8 cellular contexts compared by ENCODE assay signal in the genomic region with DNA sequence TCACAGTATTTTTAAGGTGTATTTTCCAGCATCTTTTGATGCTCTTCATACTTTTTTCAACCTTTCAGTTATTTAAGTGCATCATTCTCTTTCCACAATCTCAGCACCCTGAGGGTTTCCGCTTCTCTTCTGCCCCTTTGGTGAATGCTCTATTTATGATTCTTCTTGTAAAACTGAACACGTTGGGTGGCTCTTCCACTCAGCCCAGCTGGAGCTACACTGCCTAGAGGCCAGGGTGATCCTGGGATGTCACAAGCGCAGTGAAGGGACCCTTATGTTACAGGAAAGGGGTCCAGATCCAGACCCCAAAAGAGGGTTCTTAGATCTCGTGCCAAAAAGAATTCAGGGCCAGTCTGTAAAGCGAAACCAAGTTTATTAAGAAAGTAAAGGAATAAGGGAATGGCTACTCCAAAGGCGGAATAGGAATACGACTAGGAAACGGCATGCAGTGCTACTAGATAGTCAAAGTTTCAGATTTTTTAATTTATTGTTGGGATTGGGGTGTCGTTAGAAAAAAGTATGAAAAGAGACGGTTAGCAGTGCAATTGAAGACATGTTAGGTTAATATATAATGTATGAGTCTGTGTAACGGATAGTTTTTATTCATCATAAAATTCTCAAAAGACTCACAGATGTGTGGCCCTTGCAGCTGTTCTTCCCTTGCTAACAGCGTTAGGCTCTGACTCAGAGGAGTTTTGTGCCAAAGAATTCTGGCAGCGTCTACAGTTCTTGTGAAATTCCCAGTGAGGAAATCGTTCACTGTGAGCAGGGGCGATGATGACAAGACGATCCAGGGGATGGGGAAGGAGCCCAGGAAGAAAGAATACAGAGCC. TPM values are rescaled to one million over a fixed set of nuclear protein-coding genes. Genes with fewer than 3 reads are reported as not detected.
DNase-seq lines count a peak whose midpoint lies in the region; ATAC-seq and TF ChIP-seq lines count a peak whose summit lies in the region.

No MANE protein-coding gene starts in this region.

- no peaks in the 10 kb centered on the region for H3K36me3 ChIP-seq in SK-N-SH (replicated peaks in 1 of 2; ENCODE audit: control insufficient read depth in 1 of 2, insufficient read depth in 2 of 2, low read length in 1 of 2)

- no peak for ATAC-seq in stimulated activated naive B cell treated with anti-CD40 and anti-IgM and Interleukin-4, amounts not matched to agents 10 μg/mL and 1 μg/mL and 100 μg/mL, for 72 hours (replicated peaks)

- H3F3A ChIP-seq in SK-N-SH (replicated peaks; ENCODE audit: insufficient read depth), result peaks cover 10% of the 10 kb centered on the region

- WGBS in SK-N-SH (ENCODE audit: low lambda C conversion rate), result 43% methylated on average over 16 of the region's 16 CpGs

- DNase-seq in ELR (ENCODE audit: low read depth) (peak; percentile 92), SK-N-SH (no peak), foreskin melanocyte (peak; percentile 82), pulmonary artery endothelial cell (ENCODE audit: low read depth, low spot score) (peak; percentile 69), DMS153 (lab: John Stamatoyannopoulos, UW) (no peak), NCI-H187 (lab: John Stamatoyannopoulos, UW) (no peak)
- no peak for DNase-seq in activated CD4-positive, alpha-beta T cell treated with anti-CD3 and anti-CD28 coated beads, Interleukin-2, amount 10 ng/mL, durations not matched to agents 7 days and 5 days
- DNase-seq in stimulated activated naive B cell treated with anti-CD40 and anti-IgM and Interleukin-4, amounts not matched to agents 10 μg/mL and 1 μg/mL and 100 μg/mL, for 72 hours, result no peak

- H3K4me1 ChIP-seq in SK-N-SH (ENCODE audit: control insufficient read depth in 1 of 2, insufficient read depth in 2 of 2, low read depth in 1 of 2, low read length in 1 of 2), result peaks cover 0 to 6% of the 10 kb centered on the region in 2 experiments; a peak in 1 of 4 replicates

- no peak for TF ChIP-seq EP300 in SK-N-SH (IDR thresholded peaks at IDR 0.05; ENCODE audit: borderline replicate concordance in 1 of 2, low read depth in 1 of 2, low read length in 1 of 2)

- H3K27ac ChIP-seq in SK-N-SH (ENCODE audit: low read depth in 2 of 2, low read length in 1 of 2), result peak overlapping the region in 1 of 2 experiments; percentile 59; a peak in 1 of 4 replicates

- no peak overlapping the region for H3K4me3 ChIP-seq in SK-N-SH (ENCODE audit: low read depth in 2 of 2, low read length in 1 of 2)

- no peaks in the 10 kb centered on the region for H3K79me2 ChIP-seq in SK-N-SH (ENCODE audit: insufficient read depth)

- H3K4me2 ChIP-seq in SK-N-SH, result peak overlapping the region; percentile 36; the same call in 1 of the 2 replicates

- no peaks in the 10 kb centered on the region for H3K9me2 ChIP-seq in SK-N-SH

- no peaks in the 10 kb centered on the region for H3K27me3 ChIP-seq in SK-N-SH (ENCODE audit: insufficient read depth)

- H2AFZ ChIP-seq in SK-N-SH (ENCODE audit: low read depth), result no peak overlapping the region

- H3K27ac Mint-ChIP-seq in activated CD4-positive, alpha-beta T cell treated with anti-CD3 and anti-CD28 coated beads, Interleukin-2, amount 10 ng/mL, durations not matched to agents 7 days and 5 days, result no peak overlapping the region
- no peak overlapping the region for H3K27ac Mint-ChIP-seq in stimulated activated naive B cell treated with anti-CD40 and anti-IgM and Interleukin-4, amounts not matched to agents 10 μg/mL and 1 μg/mL and 100 μg/mL, for 72 hours

- no peaks in the 10 kb centered on the region for H3K27me3 Mint-ChIP-seq in activated CD4-positive, alpha-beta T cell treated with anti-CD3 and anti-CD28 coated beads, Interleukin-2, amount 10 ng/mL, durations not matched to agents 7 days and 5 days
- no peaks in the 10 kb centered on the region for H3K27me3 Mint-ChIP-seq in stimulated activated naive B cell treated with anti-CD40 and anti-IgM and Interleukin-4, amounts not matched to agents 10 μg/mL and 1 μg/mL and 100 μg/mL, for 72 hours

- TF ChIP-seq CTCF in SK-N-SH (IDR thresholded peaks at IDR 0.05), result no peak

- no peak overlapping the region for H3K9ac ChIP-seq in SK-N-SH

- no peaks in the 10 kb centered on the region for H3K9me3 Mint-ChIP-seq in activated CD4-positive, alpha-beta T cell treated with anti-CD3 and anti-CD28 coated beads, Interleukin-2, amount 10 ng/mL, durations not matched to agents 7 days and 5 days
- peaks cover 0 to 2% of the 10 kb centered on the region in 2 donors for H3K9me3 Mint-ChIP-seq in stimulated activated naive B cell treated with anti-CD40 and anti-IgM and Interleukin-4, amounts not matched to agents 10 μg/mL and 1 μg/mL and 100 μg/mL, for 72 hours

- no peaks in the 10 kb centered on the region for H3K36me3 Mint-ChIP-seq in activated CD4-positive, alpha-beta T cell treated with anti-CD3 and anti-CD28 coated beads, Interleukin-2, amount 10 ng/mL, durations not matched to agents 7 days and 5 days (ENCODE audit: low read depth)
- H3K36me3 Mint-ChIP-seq in stimulated activated naive B cell treated with anti-CD40 and anti-IgM and Interleukin-4, amounts not matched to agents 10 μg/mL and 1 μg/mL and 100 μg/mL, for 72 hours, result peaks cover 0 to 3% of the 10 kb centered on the region in 2 donors

- CTCF ChIA-PET in SK-N-SH (lab: Yijun Ruan, JAX), result no interaction called here
- CTCF ChIA-PET in activated CD4-positive, alpha-beta T cell treated with anti-CD3 and anti-CD28 coated beads, Interleukin-2, amount 10 ng/mL, durations not matched to agents 7 days and 5 days (lab: Charles Lee), result no interaction called here

- POLR2A ChIA-PET in SK-N-SH (lab: Yijun Ruan, JAX), result no interaction called here
- POLR2A ChIA-PET in activated CD4-positive, alpha-beta T cell treated with anti-CD3 and anti-CD28 coated beads, Interleukin-2, amount 10 ng/mL, durations not matched to agents 7 days and 5 days (lab: Charles Lee), result no interaction called here

- no peaks in the 10 kb centered on the region for H3K9me3 ChIP-seq in SK-N-SH

- H3K4me3 Mint-ChIP-seq in activated CD4-positive, alpha-beta T cell treated with anti-CD3 and anti-CD28 coated beads, Interleukin-2, amount 10 ng/mL, durations not matched to agents 7 days and 5 days, result no peak overlapping the region
- no peak overlapping the region for H3K4me3 Mint-ChIP-seq in stimulated activated naive B cell treated with anti-CD40 and anti-IgM and Interleukin-4, amounts not matched to agents 10 μg/mL and 1 μg/mL and 100 μg/mL, for 72 hours

- H3K4me1 Mint-ChIP-seq in activated CD4-positive, alpha-beta T cell treated with anti-CD3 and anti-CD28 coated beads, Interleukin-2, amount 10 ng/mL, durations not matched to agents 7 days and 5 days, result no peaks in the 10 kb centered on the region
- peaks cover 17 to 30% of the 10 kb centered on the region in 2 donors for H3K4me1 Mint-ChIP-seq in stimulated activated naive B cell treated with anti-CD40 and anti-IgM and Interleukin-4, amounts not matched to agents 10 μg/mL and 1 μg/mL and 100 μg/mL, for 72 hours

- no peak for TF ChIP-seq RAD21 in SK-N-SH (IDR thresholded peaks at IDR 0.05; ENCODE audit: low read length)

- no peaks in the 10 kb centered on the region for H4K20me1 ChIP-seq in SK-N-SH (ENCODE audit: insufficient read depth)

TF ChIP-seq in SK-N-SH, 30 proteins besides CTCF, POLR2A, EP300 and RAD21 (continues in another document):
- TF ChIP-seq REST (IDR thresholded peaks at IDR 0.05; ENCODE audit: low read depth, low read length) (no peak), EZH2phosphoT487 (IDR thresholded peaks at IDR 0.05; ENCODE audit: borderline replicate concordance, low read depth) (no peak)

RNA-seq across cellular contexts. Expression of gene ERVH48-1, which starts 14.4 kb away (rescaled TPM):
- polyA plus RNA-seq in SK-N-SH (2012; rRNA removed), result not detected in 2 replicates
- polyA plus RNA-seq in SK-N-SH (2012; cell fraction: cytosol; rRNA removed), result not detected in 2 replicates
- polyA plus RNA-seq in SK-N-SH (2012; cell fraction: nucleus; rRNA removed), result not detected in 2 replicates
- total RNA-seq in pulmonary artery endothelial cell, result not detected in 2 replicates
- total RNA-seq in activated CD4-positive, alpha-beta T cell treated with anti-CD3 and anti-CD28 coated beads, Interleukin-2, amount 10 ng/mL, durations not matched to agents 7 days and 5 days, result 1 to 10 TPM; 5.4 to 6.4 TPM

RNA-seq across cellular contexts. Expression of gene PKNOX1, which starts 34.6 kb away (rescaled TPM):
- polyA plus RNA-seq in SK-N-SH (2012; rRNA removed), result 17.8 and 21.7 TPM in 2 replicates
- 11.2 and 19.4 TPM in 2 replicates for polyA plus RNA-seq in SK-N-SH (2012; cell fraction: cytosol; rRNA removed)
- 18.7 and 20.5 TPM in 2 replicates for polyA plus RNA-seq in SK-N-SH (2012; cell fraction: nucleus; rRNA removed)
- total RNA-seq in pulmonary artery endothelial cell, result 20.9 and 45.4 TPM in 2 replicates
- 10 to 100 TPM; 28.7 to 30.1 TPM for total RNA-seq in activated CD4-positive, alpha-beta T cell treated with anti-CD3 and anti-CD28 coated beads, Interleukin-2, amount 10 ng/mL, durations not matched to agents 7 days and 5 days

RNA-seq across cellular contexts. Expression of gene NDUFV3, which starts 46.7 kb away (rescaled TPM):
- 27.3 and 32.9 TPM in 2 replicates for polyA plus RNA-seq in SK-N-SH (2012; rRNA removed)
- 22.8 and 24.3 TPM in 2 replicates for polyA plus RNA-seq in SK-N-SH (2012; cell fraction: cytosol; rRNA removed)
- polyA plus RNA-seq in SK-N-SH (2012; cell fraction: nucleus; rRNA removed), result 26.2 and 27.4 TPM in 2 replicates
- total RNA-seq in pulmonary artery endothelial cell, result 43.7 and 49.1 TPM in 2 replicates
- 10 to 100 TPM; 25.0 to 27.0 TPM for total RNA-seq in activated CD4-positive, alpha-beta T cell treated with anti-CD3 and anti-CD28 coated beads, Interleukin-2, amount 10 ng/mL, durations not matched to agents 7 days and 5 days

Comparison
In these comparisons a context has a peak if more than half of its experiments do, and no peak if none do; other contexts are left out.
1. DNase-seq: peak in ELR (single experiment), foreskin melanocyte (single experiment) and pulmonary artery endothelial cell (single experiment); none in SK-N-SH (single experiment), DMS153 (single experiment), NCI-H187 (0 of 2), activated CD4-positive, alpha-beta T cell treated with anti-CD3 and anti-CD28 coated beads, Interleukin-2, amount 10 ng/mL, durations not matched to agents 7 days and 5 days (single experiment) and stimulated activated naive B cell treated with anti-CD40 and anti-IgM and Interleukin-4, amounts not matched to agents 10 μg/mL and 1 μg/mL and 100 μg/mL, for 72 hours (single experiment).